ENCODE assay signal across 8 cellular contexts in genomic region chr17:40560592-40561293, GRCh38. TPM values are rescaled to one million over a fixed set of nuclear protein-coding genes. Genes with fewer than 3 reads are reported as not detected.
A peak's percentile ranks its signal among the peaks of the same experiment; 100 is the strongest.
DNase-seq lines count a peak whose midpoint lies in the region; ATAC-seq and TF ChIP-seq lines count a peak whose summit lies in the region.

No MANE protein-coding gene starts in this region.

- H3K9me3 ChIP-seq in duodenal mucosa (ENCODE audit: control insufficient read depth in 1 of 2, low read length in 2 of 2) = no peaks in the 10 kb centered on the region
- no peaks in the 10 kb centered on the region for H3K9me3 ChIP-seq in prostate gland

- H3K36me3 ChIP-seq in duodenal mucosa (ENCODE audit: control insufficient read depth in 1 of 2, insufficient read depth in 2 of 2, low read length in 2 of 2) = no peaks in the 10 kb centered on the region
- H3K36me3 ChIP-seq in prostate gland = no peaks in the 10 kb centered on the region

- DNase-seq in AG09309 (ENCODE audit: low read depth) (no peak), prostate gland (ENCODE audit: low spot score) (no peak), NCI-H69 (lab: John Stamatoyannopoulos, UW) (no peak), NCI-H1694 treated with DMSO at 0.1 percent for 48 hours (lab: John Stamatoyannopoulos, UW) (no peak)
- DNase-seq in activated CD4-positive, CD25-positive, alpha-beta regulatory T cell treated with anti-CD3 and anti-CD28 coated beads, Interleukin-2, amount 50 U/mL, for 16 hours (ENCODE audit: low read depth, low spot score) = peak; percentile 69

- WGBS in prostate gland = 72% methylated on average over 24 of the region's 24 CpGs

- H3K9ac ChIP-seq in duodenal mucosa (ENCODE audit: low read depth in 1 of 2, low read length in 2 of 2) = peak overlapping the region; percentile 52 to 54

- H3K27ac ChIP-seq in duodenal mucosa (ENCODE audit: low read depth, low read length) = peak overlapping the region; percentile 3
- peak overlapping the region; percentile 55 to 71 for H3K27ac ChIP-seq in prostate gland

- peaks cover 14 to 26% of the 10 kb centered on the region in 2 donors for H3K4me1 ChIP-seq in duodenal mucosa (ENCODE audit: control insufficient read depth in 1 of 2, insufficient read depth in 2 of 2, low read length in 2 of 2)
- peaks cover 13% of the 10 kb centered on the region for H3K4me1 ChIP-seq in prostate gland (replicated peaks)

- TF ChIP-seq CTCF in AG09309 (IDR thresholded peaks at IDR 0.05; ENCODE audit: control insufficient read depth, insufficient read depth, low read depth, low read length, missing control alignments) (no peak), prostate gland (IDR thresholded peaks at IDR 0.05) (no peak)

- ATAC-seq in GM19351 (IDR thresholded peaks at IDR 0.05; ENCODE audit: unreplicated experiment) (peak; percentile 47), HG03571 (IDR thresholded peaks at IDR 0.05; ENCODE audit: unreplicated experiment) (peak; percentile 32)

- H3K27me3 ChIP-seq in duodenal mucosa (ENCODE audit: control insufficient read depth in 1 of 2, insufficient read depth in 2 of 2, low read length in 2 of 2) = peaks cover 5 to 18% of the 10 kb centered on the region in 2 donors
- H3K27me3 ChIP-seq in prostate gland (replicated peaks; ENCODE audit: insufficient read depth) = no peaks in the 10 kb centered on the region

- H3K4me3 ChIP-seq in AG09309 (ENCODE audit: control insufficient read depth, low read depth, low read length) (peak overlapping the region; percentile 10), duodenal mucosa (ENCODE audit: low read depth in 1 of 2, low read length in 2 of 2) (peak overlapping the region; percentile 56 to 65), prostate gland (no peak overlapping the region)

- intact Hi-C loops in prostate gland (cut with DNase I) = loop anchor here (2.0 kb wide), 1 partner anchor 160 kb away; no protein-coding TSS in a partner anchor

- TF ChIP-seq POLR2A in prostate gland (IDR thresholded peaks at IDR 0.05) = no peak

RNA-seq across cellular contexts. Expression of gene CCR7, which starts 4.5 kb away (rescaled TPM):
- total RNA-seq in prostate gland = under 1 TPM in 1 of 2 donors, not detected in 1; 0.40 TPM

RNA-seq across cellular contexts. Expression of gene TNS4, which starts 59.3 kb away (rescaled TPM):
- total RNA-seq in prostate gland = 10 to 100 TPM; 51.3 to 56.1 TPM

Comparison
In these comparisons a context has a peak if more than half of its experiments do, and no peak if none do; other contexts are left out.
1. H3K4me3 ChIP-seq: peak in AG09309 (single experiment) and duodenal mucosa (2 of 2); none in prostate gland (0 of 2).